9 cellular contexts compared by ENCODE assay signal in the genomic region with DNA sequence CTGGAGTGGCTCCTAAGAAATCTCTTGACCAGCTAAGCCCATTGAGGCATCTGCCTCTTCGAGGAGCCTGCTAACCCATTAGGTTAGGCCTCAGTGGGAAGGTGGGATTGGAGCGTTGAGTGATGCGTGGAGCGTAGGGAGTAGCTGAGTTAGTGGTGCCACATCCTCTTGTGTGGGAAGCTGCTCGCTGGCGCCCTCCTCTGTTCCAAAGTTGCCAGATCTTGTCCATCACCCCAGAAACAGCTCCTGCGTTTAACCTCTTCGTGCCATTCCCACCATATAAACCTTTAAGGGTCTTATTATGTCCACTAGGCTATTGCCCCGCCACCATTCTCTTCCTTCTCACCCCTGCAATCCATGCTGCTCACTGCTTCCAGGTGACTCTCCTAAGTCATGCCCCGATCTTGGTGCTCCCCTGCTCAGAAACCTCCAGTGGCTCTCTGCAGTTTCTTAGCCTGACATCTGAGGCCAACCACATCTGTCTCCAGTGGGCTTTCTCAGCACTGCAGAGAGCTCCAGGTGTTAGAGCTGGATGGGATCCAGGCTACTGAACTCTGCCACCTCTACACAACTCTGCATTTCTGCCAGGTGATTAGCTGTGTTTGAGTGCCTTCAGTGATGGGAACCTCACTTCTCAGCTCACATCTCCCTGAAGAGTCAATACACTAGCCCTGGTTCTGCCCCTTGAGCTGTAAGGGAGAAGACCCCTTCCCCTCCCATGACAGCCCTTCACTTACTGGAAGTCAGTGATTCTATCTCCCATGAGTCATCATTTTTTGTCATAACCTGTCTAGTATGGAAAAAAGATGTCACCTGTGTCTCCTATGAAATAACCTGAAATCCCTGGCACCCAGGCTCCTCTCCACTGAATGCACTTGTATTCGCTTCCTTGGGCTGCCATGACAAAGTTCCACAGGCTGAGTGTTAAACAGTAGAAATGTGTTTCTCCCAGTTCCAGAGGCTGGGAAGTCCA.
DNase-seq lines count a peak whose midpoint lies in the region; ATAC-seq and TF ChIP-seq lines count a peak whose summit lies in the region.
"Had no signal": no experiment of that assay in that cellular context is flagged by ENCODE, and none has a peak within 500 bp of the region (broad histone marks: within the 10 kb centered on the region; RNA-seq: fewer than 3 reads in every experiment).

No MANE protein-coding gene starts in this region.

- intact Hi-C loops in Right ventricle myocardium inferior (cut with DNase I) = no loop called here

- TF ChIP-seq CTCF in cardiac muscle cell (IDR thresholded peaks at IDR 0.05; ENCODE audit: low read depth, low read length) (peak; percentile 25), epithelial cell of proximal tubule (conservative IDR thresholded peaks at IDR 0.05; ENCODE audit: low read depth, low read length) (peak; percentile 34)

- peaks cover 8% of the 10 kb centered on the region for H3K4me1 ChIP-seq in cardiac muscle cell (ENCODE audit: low read depth)

- H3K27me3 ChIP-seq in cardiac muscle cell = no peaks in the 10 kb centered on the region

- no peaks in the 10 kb centered on the region for H3K36me3 ChIP-seq in cardiac muscle cell

- peak in 1 of 2 donors; percentile 49 for DNase-seq in cardiac muscle cell (ENCODE audit: low read depth in 1 of 2, low spot score in 1 of 2)
- no peak for DNase-seq in Right ventricle myocardium inferior (ENCODE audit: missing footprints)
- peak; percentile 1 for DNase-seq in NCI-H748 treated with DMSO at 0.1 percent for 48 hours (lab: John Stamatoyannopoulos, UW)
- no peak for DNase-seq in epithelial cell of proximal tubule (ENCODE audit: low read depth)
- peak in 28 of 49 donors; percentile 12 to 64 (median 35) for DNase-seq in substantia nigra (lab: John Stamatoyannopoulos, UW)
- DNase-seq in cortex of kidney (lab: John Stamatoyannopoulos, UW) = no peak
- DNase-seq: naive thymus-derived CD4-positive, alpha-beta T cell had no signal

- H3K4me3 ChIP-seq in cardiac muscle cell (no peak overlapping the region), epithelial cell of proximal tubule (ENCODE audit: low read depth, low read length) (no peak overlapping the region)

- ATAC-seq in Right ventricle myocardium inferior (no peak), HG02973 (IDR thresholded peaks at IDR 0.05; ENCODE audit: unreplicated experiment) (no peak), HG03045 (IDR thresholded peaks at IDR 0.05; ENCODE audit: unreplicated experiment) (no peak)
- ATAC-seq: naive thymus-derived CD4-positive, alpha-beta T cell had no signal

- H3K9me3 ChIP-seq in cardiac muscle cell (ENCODE audit: low read depth) = no peaks in the 10 kb centered on the region

- no peak overlapping the region for H3K27ac ChIP-seq in cardiac muscle cell
- H3K27ac ChIP-seq in substantia nigra (ENCODE audit: low read depth, low read length, poor library complexity, severe bottlenecking) = no peak overlapping the region

Comparison
In these comparisons a context has a peak if more than half of its experiments do, and no peak if none do; other contexts are left out.
1. DNase-seq: peak in NCI-H748 treated with DMSO at 0.1 percent for 48 hours (single experiment) and substantia nigra (28 of 49); none in Right ventricle myocardium inferior (single experiment), epithelial cell of proximal tubule (single experiment) and cortex of kidney (single experiment).